ENCODE assay signal across 9 cellular contexts in the genomic region with DNA sequence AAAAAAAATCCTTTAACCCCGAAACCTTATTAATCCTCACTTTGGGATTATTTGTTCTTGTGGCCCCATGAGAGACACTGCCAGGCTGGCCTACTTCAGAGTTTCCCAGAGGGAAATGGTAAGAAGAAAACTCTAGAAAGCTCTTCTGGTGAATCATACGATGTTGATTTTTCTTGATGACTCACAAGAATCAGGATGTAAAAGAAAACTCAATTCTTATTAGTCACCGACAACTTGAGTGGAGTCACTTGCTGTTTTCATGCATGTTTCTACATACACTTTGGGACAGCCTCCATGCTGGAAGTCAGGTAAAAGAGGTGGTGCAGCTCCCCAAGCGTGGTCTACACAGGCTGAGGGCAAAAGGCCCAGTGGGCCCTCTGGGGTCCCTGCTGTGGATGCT. TPM values are rescaled to one million over a fixed set of nuclear protein-coding genes. Genes with fewer than 3 reads are reported as not detected.
DNase-seq lines count a peak whose midpoint lies in the region; ATAC-seq and TF ChIP-seq lines count a peak whose summit lies in the region.
"Had no signal": no experiment of that assay in that cellular context is flagged by ENCODE, and none has a peak within 500 bp of the region (broad histone marks: within the 10 kb centered on the region; RNA-seq: fewer than 3 reads in every experiment).

No MANE protein-coding gene starts in this region.

- TF ChIP-seq CTCF in HFFc6 (IDR thresholded peaks at IDR 0.05): no peak
- TF ChIP-seq CTCF in kidney epithelial cell (IDR thresholded peaks at IDR 0.05; ENCODE audit: insufficient read depth, low read length, poor library complexity, severe bottlenecking): no peak
- TF ChIP-seq CTCF in right atrium auricular region (IDR thresholded peaks at IDR 0.05): no peak

- H3K36me3 Mint-ChIP-seq in HFFc6 (ENCODE audit: low read depth): no peaks in the 10 kb centered on the region

- peaks cover 0 to 15% of the 10 kb centered on the region in 2 donors for H3K4me1 ChIP-seq in right atrium auricular region

- H3K9me3 Mint-ChIP-seq in HFFc6: no peaks in the 10 kb centered on the region

- H3K27ac ChIP-seq in right atrium auricular region: no peak overlapping the region
- H3K27ac ChIP-seq: cardiac muscle cell had no signal

- peak overlapping the region; percentile 76 for H3K27ac Mint-ChIP-seq in HFFc6

- ATAC-seq in HG03108 (IDR thresholded peaks at IDR 0.05; ENCODE audit: unreplicated experiment): no peak

- DNase-seq in A172 (ENCODE audit: low spot score): peak; percentile 92
- peak; percentile 92 for DNase-seq in HFFc6
- peak; percentile 77 for DNase-seq in amniotic stem cell (lab: John Stamatoyannopoulos, UW)
- DNase-seq in kidney epithelial cell (ENCODE audit: low read depth): peak; percentile 94
- no peak for DNase-seq in right atrium auricular region (ENCODE audit: low spot score)
- DNase-seq in hippocampal formation (lab: John Stamatoyannopoulos, UW): no peak
- no peak for DNase-seq in activated CD8-positive, alpha-beta memory T cell treated with anti-CD3 and anti-CD28 coated beads, Interleukin-2, amount 50 U/mL, for 4 hours

- H3K9me3 ChIP-seq in right atrium auricular region: no peaks in the 10 kb centered on the region

- H3K4me3 Mint-ChIP-seq in HFFc6: no peak overlapping the region

- peaks cover 67% of the 10 kb centered on the region for H3K4me1 Mint-ChIP-seq in HFFc6 (ENCODE audit: low read depth)

- H3K27me3 ChIP-seq in kidney epithelial cell (ENCODE audit: control insufficient read depth, insufficient read depth, low read length) (no peaks in the 10 kb centered on the region), right atrium auricular region (no peaks in the 10 kb centered on the region)
- H3K27me3 ChIP-seq: cardiac muscle cell had no signal

- no peaks in the 10 kb centered on the region for H3K36me3 ChIP-seq in kidney epithelial cell (ENCODE audit: control insufficient read depth, insufficient read depth, low read length)
- H3K36me3 ChIP-seq in right atrium auricular region: no peaks in the 10 kb centered on the region
- H3K36me3 ChIP-seq: cardiac muscle cell had no signal

- H3K4me3 ChIP-seq in kidney epithelial cell (ENCODE audit: low read depth, low read length): no peak overlapping the region
- no peak overlapping the region for H3K4me3 ChIP-seq in right atrium auricular region
- H3K4me3 ChIP-seq: cardiac muscle cell had no signal

- peaks cover 2% of the 10 kb centered on the region; the same call in 1 of the 2 replicates for H3K27me3 Mint-ChIP-seq in HFFc6 (ENCODE audit: insufficient read depth)

RNA-seq across cellular contexts. Expression of gene MYO5C, which starts 42.8 kb away (rescaled TPM):
- 0.88 and 2.1 TPM in 2 replicates for total RNA-seq in A172 (2014; rRNA removed; shearing (Covaris generic))
- total RNA-seq in HFFc6 (2021; fragmentation: NEBNext Ultra II Directional; extraction: Animal tissue kit (Norgen Biotek cat#: 25700)): under 1 TPM in 2 of 6 experiments, not detected in 4; 0.02 to 0.10 TPM
- total RNA-seq in kidney epithelial cell (26.4 and 30.9 TPM in 2 replicates), right atrium auricular region (1 to 10 TPM; 2.0 to 5.3 TPM)

Comparison
In these comparisons a context has a peak if more than half of its experiments do, and no peak if none do; other contexts are left out.
1. DNase-seq: peak in A172 (single experiment), HFFc6 (single experiment), amniotic stem cell (single experiment) and kidney epithelial cell (single experiment); none in right atrium auricular region (single experiment), hippocampal formation (0 of 2) and activated CD8-positive, alpha-beta memory T cell treated with anti-CD3 and anti-CD28 coated beads, Interleukin-2, amount 50 U/mL, for 4 hours (single experiment).